Comparison of ENCODE assay signal across 8 cellular contexts in the genomic region with DNA sequence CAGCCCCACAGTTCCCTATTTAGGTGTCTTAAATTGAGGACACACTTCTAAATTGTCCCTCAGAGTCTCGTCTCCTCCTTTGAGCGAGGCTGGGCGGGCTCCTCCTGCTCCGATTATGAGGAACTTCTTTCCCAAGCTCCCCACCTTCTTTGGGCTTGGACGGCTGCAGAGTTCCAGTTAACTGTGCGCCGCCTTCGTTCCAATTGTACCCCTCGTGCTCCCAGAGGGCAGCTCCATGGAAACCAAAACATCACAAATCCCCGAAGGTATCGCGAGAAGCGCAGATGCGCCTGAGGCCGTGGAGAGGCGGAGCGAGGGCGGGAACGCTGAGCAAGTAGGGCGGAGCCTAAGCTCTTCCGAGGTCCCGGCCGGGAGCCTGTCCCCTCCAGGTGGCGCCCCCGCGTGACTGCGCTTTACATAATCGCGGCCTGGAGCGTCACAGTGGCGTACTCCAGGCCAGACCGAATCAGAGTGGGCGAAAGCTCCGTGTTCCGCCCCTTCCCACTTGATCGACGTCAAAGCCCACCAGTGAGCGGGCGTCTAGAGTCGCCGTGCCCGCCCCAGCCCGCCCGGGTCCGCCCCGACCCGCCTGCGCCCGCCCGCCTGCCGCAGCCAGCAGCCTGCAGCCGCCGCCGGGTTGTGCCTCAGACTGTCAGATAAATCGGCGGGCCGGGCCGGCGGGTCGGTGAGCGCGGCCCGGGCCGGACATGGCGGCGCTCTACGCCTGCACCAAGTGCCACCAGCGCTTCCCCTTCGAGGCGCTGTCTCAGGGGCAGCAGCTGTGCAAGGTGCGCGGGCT. TPM values are rescaled to one million over a fixed set of nuclear protein-coding genes. Genes with fewer than 3 reads are reported as not detected.
DNase-seq lines count a peak whose midpoint lies in the region; ATAC-seq and TF ChIP-seq lines count a peak whose summit lies in the region.

TSS of gene FAM76A (plus strand) at position 588 of the 799 bp plus-strand sequence. CDS start at position 708, 120 bp downstream.

- H3K9me3 ChIP-seq in mononuclear cell (ENCODE audit: low read depth, low read length) = no peaks in the 10 kb centered on the region

- H3K9me3 Mint-ChIP-seq in IgD-negative memory B cell = no peaks in the 10 kb centered on the region

- TF ChIP-seq CTCF in epithelial cell of esophagus (IDR thresholded peaks at IDR 0.05; ENCODE audit: insufficient read depth, low read depth, low read length, missing control alignments) = peak; percentile 39

- H3K4me3 ChIP-seq in epithelial cell of esophagus (ENCODE audit: low read length) = peak within 1 kb of the TSS; percentile 78
- H3K4me3 ChIP-seq in mononuclear cell (ENCODE audit: low read length) = peak within 1 kb of the TSS; percentile 83

- ATAC-seq in GM21529 (IDR thresholded peaks at IDR 0.05; ENCODE audit: unreplicated experiment) = peak; percentile 96

- H3K4me1 ChIP-seq in mononuclear cell (ENCODE audit: insufficient read depth, low read length) = peaks cover 19% of the 10 kb centered on the region

- H3K27me3 ChIP-seq in mononuclear cell (ENCODE audit: insufficient read depth, low read length) = no peaks in the 10 kb centered on the region

- peaks cover 8 to 20% (median 18%) of the 10 kb centered on the region in 3 donors for H3K4me1 Mint-ChIP-seq in IgD-negative memory B cell

- H3K27ac Mint-ChIP-seq in IgD-negative memory B cell = peak within 1 kb of the TSS; percentile 91 to 99 (median 99)

- H3K4me3 Mint-ChIP-seq in IgD-negative memory B cell = peak within 1 kb of the TSS; percentile 90 to 98 (median 93)

- H3K36me3 Mint-ChIP-seq in IgD-negative memory B cell = peaks cover 1% of the 10 kb centered on the region

- DNase-seq in DMS153 treated with DMSO at 0.1 percent for 48 hours (lab: John Stamatoyannopoulos, UW; ENCODE audit: unreplicated experiment) (peak; percentile 100), OCI-M1 (lab: John Stamatoyannopoulos, UW) (peak; percentile 100), activated T-cell treated with anti-CD3 and anti-CD28 coated beads for 4 hours (peak; percentile 99), epithelial cell of esophagus (ENCODE audit: low read depth) (peak; percentile 100)
- DNase-seq in stimulated activated CD8-positive, alpha-beta memory T cell treated with anti-CD3 and anti-CD28 coated beads, Interleukin-4, amount 100 ng/mL, for 1 hour (ENCODE audit: low read depth in 2 of 2, low spot score in 1 of 2) = peak; percentile 98 to 99

- no peaks in the 10 kb centered on the region for H3K27me3 Mint-ChIP-seq in IgD-negative memory B cell

RNA-seq across cellular contexts. Expression of gene FAM76A, which starts in this region (rescaled TPM):
- polyA plus RNA-seq in IgD-negative memory B cell = 6.5 TPM
- total RNA-seq in mononuclear cell = 18.7 TPM

Comparison
In these comparisons a context has a peak if more than half of its experiments do, and no peak if none do; other contexts are left out.
1. Peak in every context shown above with its lines: DNase-seq, ATAC-seq and H3K4me3 ChIP-seq.